ENCODE assay signal across 8 cellular contexts in the genomic region with DNA sequence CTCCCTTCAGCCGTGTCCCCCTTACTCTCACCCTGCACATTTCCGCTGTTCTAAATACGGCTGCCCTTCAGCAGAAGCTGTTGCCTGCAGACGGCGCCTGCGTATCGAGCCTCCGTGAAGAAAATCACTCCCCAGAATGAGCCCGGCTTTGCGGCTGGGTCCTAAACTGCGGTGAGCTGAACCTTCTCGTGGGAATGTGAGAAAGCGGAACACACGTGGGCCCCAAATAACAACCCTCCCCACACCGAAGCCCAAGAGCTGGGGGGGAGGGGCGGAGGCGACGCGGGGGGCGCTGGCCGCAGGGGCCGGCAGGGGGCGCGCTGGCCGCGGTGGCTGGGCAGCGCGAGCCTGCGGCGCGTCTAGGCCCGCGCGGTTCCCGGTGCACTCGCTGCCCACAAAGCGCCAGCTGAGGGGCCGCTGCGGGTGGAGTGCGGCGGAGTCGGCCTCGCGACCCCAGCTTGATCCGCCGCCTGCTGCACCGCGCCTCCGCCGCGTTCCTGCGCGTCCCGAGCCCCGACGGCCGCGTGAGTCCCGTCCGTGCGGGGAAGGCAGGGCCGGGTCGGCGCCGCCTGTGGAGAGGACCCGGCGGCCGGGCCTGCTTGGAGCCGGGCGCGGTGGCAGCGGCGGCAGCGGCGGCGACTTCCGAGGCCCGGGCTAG. TPM values are rescaled to one million over a fixed set of nuclear protein-coding genes. Genes with fewer than 3 reads are reported as not detected.
A peak's percentile ranks its signal among the peaks of the same experiment; 100 is the strongest.
DNase-seq lines count a peak whose midpoint lies in the region; ATAC-seq and TF ChIP-seq lines count a peak whose summit lies in the region.

A gene with protein sequence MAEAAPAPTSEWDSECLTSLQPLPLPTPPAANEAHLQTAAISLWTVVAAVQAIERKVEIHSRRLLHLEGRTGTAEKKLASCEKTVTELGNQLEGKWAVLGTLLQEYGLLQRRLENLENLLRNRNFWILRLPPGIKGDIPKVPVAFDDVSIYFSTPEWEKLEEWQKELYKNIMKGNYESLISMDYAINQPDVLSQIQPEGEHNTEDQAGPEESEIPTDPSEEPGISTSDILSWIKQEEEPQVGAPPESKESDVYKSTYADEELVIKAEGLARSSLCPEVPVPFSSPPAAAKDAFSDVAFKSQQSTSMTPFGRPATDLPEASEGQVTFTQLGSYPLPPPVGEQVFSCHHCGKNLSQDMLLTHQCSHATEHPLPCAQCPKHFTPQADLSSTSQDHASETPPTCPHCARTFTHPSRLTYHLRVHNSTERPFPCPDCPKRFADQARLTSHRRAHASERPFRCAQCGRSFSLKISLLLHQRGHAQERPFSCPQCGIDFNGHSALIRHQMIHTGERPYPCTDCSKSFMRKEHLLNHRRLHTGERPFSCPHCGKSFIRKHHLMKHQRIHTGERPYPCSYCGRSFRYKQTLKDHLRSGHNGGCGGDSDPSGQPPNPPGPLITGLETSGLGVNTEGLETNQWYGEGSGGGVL (plus strand): TSS at position 382 of the 658 bp plus-strand sequence. CDS start 290 bp downstream, outside the sequence.

- peak within 1 kb of the TSS; percentile 92 for H3K4me3 ChIP-seq in HUES48 (ENCODE audit: low read depth, low read length)

- ATAC-seq in GM21390 (IDR thresholded peaks at IDR 0.05; ENCODE audit: unreplicated experiment) (peak; percentile 71), esophagus mucosa (peak; percentile 81)
- ATAC-seq in activated T-cell treated with anti-CD3 and anti-CD28 coated beads, Interleukin-2, amount 50 U/mL, for 4 hours: peak; percentile 84 to 87
- peak; percentile 91 for ATAC-seq in stimulated activated memory B cell treated with anti-CD40 and anti-IgM and Interleukin-4, amounts not matched to agents 10 μg/mL and 1 μg/mL and 100 μg/mL, for 72 hours

- peaks cover 8% of the 10 kb centered on the region for H3K36me3 Mint-ChIP-seq in activated T-cell treated with anti-CD3 and anti-CD28 coated beads, Interleukin-2, amount 50 U/mL, for 4 hours (ENCODE audit: insufficient read depth)
- peaks cover 12% of the 10 kb centered on the region for H3K36me3 Mint-ChIP-seq in stimulated activated memory B cell treated with anti-CD40 and anti-IgM and Interleukin-4, amounts not matched to agents 10 μg/mL and 1 μg/mL and 100 μg/mL, for 72 hours

- peaks cover 23% of the 10 kb centered on the region for H3K36me3 ChIP-seq in HUES48 (ENCODE audit: control insufficient read depth, insufficient read depth, low read length)

- H3K27me3 ChIP-seq in HUES48 (ENCODE audit: control insufficient read depth, insufficient read depth, low read length): no peaks in the 10 kb centered on the region

- H3K4me3 Mint-ChIP-seq in activated T-cell treated with anti-CD3 and anti-CD28 coated beads, Interleukin-2, amount 50 U/mL, for 4 hours: peak within 1 kb of the TSS; percentile 89
- H3K4me3 Mint-ChIP-seq in stimulated activated memory B cell treated with anti-CD40 and anti-IgM and Interleukin-4, amounts not matched to agents 10 μg/mL and 1 μg/mL and 100 μg/mL, for 72 hours: peak within 1 kb of the TSS; percentile 86

- H3K9me3 ChIP-seq in HUES48 (ENCODE audit: control insufficient read depth, insufficient read depth, low read length): no peaks in the 10 kb centered on the region

- DNase-seq in DMS153 (lab: John Stamatoyannopoulos, UW): peak; percentile 51
- peak; percentile 80 for DNase-seq in activated T-cell treated with anti-CD3 and anti-CD28 coated beads, Interleukin-2, amount 50 U/mL, for 4 hours
- peak; percentile 89 for DNase-seq in myocyte (ENCODE audit: low read depth)

- H3K4me1 Mint-ChIP-seq in activated T-cell treated with anti-CD3 and anti-CD28 coated beads, Interleukin-2, amount 50 U/mL, for 4 hours (ENCODE audit: low read depth): peaks cover 29% of the 10 kb centered on the region
- peaks cover 31% of the 10 kb centered on the region for H3K4me1 Mint-ChIP-seq in stimulated activated memory B cell treated with anti-CD40 and anti-IgM and Interleukin-4, amounts not matched to agents 10 μg/mL and 1 μg/mL and 100 μg/mL, for 72 hours

- H3K27me3 Mint-ChIP-seq in activated T-cell treated with anti-CD3 and anti-CD28 coated beads, Interleukin-2, amount 50 U/mL, for 4 hours (ENCODE audit: low read depth): no peaks in the 10 kb centered on the region
- no peaks in the 10 kb centered on the region for H3K27me3 Mint-ChIP-seq in stimulated activated memory B cell treated with anti-CD40 and anti-IgM and Interleukin-4, amounts not matched to agents 10 μg/mL and 1 μg/mL and 100 μg/mL, for 72 hours

- H3K27ac ChIP-seq in HUES48 (ENCODE audit: low read depth, low read length): peak within 1 kb of the TSS; percentile 99

- peak within 1 kb of the TSS; percentile 94 for H3K9ac ChIP-seq in HUES48 (ENCODE audit: low read depth, low read length)

- H3K9me3 Mint-ChIP-seq in activated T-cell treated with anti-CD3 and anti-CD28 coated beads, Interleukin-2, amount 50 U/mL, for 4 hours: no peaks in the 10 kb centered on the region
- no peaks in the 10 kb centered on the region for H3K9me3 Mint-ChIP-seq in stimulated activated memory B cell treated with anti-CD40 and anti-IgM and Interleukin-4, amounts not matched to agents 10 μg/mL and 1 μg/mL and 100 μg/mL, for 72 hours

- H3K4me1 ChIP-seq in HUES48 (ENCODE audit: control insufficient read depth, insufficient read depth, low read length): peaks cover 51% of the 10 kb centered on the region

- peak within 1 kb of the TSS; percentile 83 for H3K27ac Mint-ChIP-seq in stimulated activated memory B cell treated with anti-CD40 and anti-IgM and Interleukin-4, amounts not matched to agents 10 μg/mL and 1 μg/mL and 100 μg/mL, for 72 hours

TF ChIP-seq in PFSK-1, 5 proteins besides CTCF, POLR2A, EP300 and RAD21:
- TF ChIP-seq, protein P1, sequence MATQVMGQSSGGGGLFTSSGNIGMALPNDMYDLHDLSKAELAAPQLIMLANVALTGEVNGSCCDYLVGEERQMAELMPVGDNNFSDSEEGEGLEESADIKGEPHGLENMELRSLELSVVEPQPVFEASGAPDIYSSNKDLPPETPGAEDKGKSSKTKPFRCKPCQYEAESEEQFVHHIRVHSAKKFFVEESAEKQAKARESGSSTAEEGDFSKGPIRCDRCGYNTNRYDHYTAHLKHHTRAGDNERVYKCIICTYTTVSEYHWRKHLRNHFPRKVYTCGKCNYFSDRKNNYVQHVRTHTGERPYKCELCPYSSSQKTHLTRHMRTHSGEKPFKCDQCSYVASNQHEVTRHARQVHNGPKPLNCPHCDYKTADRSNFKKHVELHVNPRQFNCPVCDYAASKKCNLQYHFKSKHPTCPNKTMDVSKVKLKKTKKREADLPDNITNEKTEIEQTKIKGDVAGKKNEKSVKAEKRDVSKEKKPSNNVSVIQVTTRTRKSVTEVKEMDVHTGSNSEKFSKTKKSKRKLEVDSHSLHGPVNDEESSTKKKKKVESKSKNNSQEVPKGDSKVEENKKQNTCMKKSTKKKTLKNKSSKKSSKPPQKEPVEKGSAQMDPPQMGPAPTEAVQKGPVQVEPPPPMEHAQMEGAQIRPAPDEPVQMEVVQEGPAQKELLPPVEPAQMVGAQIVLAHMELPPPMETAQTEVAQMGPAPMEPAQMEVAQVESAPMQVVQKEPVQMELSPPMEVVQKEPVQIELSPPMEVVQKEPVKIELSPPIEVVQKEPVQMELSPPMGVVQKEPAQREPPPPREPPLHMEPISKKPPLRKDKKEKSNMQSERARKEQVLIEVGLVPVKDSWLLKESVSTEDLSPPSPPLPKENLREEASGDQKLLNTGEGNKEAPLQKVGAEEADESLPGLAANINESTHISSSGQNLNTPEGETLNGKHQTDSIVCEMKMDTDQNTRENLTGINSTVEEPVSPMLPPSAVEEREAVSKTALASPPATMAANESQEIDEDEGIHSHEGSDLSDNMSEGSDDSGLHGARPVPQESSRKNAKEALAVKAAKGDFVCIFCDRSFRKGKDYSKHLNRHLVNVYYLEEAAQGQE (IDR thresholded peaks at IDR 0.05; ENCODE audit: insufficient read depth in 1 of 2, low read depth in 2 of 2, low read length in 2 of 2): no peak
- TF ChIP-seq FOXP2 (optimal IDR thresholded peaks at IDR 0.05; ENCODE audit: borderline replicate concordance, extremely low read depth, extremely low read length, insufficient read depth): peak; percentile 82
- TF ChIP-seq TAF1 (IDR thresholded peaks at IDR 0.05; ENCODE audit: borderline replicate concordance, insufficient read depth, low read length): peak; percentile 79
- no peak for TF ChIP-seq SIN3A (IDR thresholded peaks at IDR 0.05; ENCODE audit: borderline replicate concordance, insufficient read depth, low read length)
- TF ChIP-seq POLR2AphosphoS5 (IDR thresholded peaks at IDR 0.05; ENCODE audit: low read depth, low read length): no peak; the same call in 1 of the 2 replicates

RNA-seq across cellular contexts. Expression of the gene that starts here (rescaled TPM):
- 10.3 TPM for polyA plus RNA-seq in PFSK-1 (2012; ENCODE audit: insufficient read length, low read depth)
- total RNA-seq in activated T-cell treated with anti-CD3 and anti-CD28 coated beads, Interleukin-2, amount 50 U/mL, for 4 hours: 10 to 100 TPM; 15.8 to 17.1 (median 16.3) TPM
- total RNA-seq in esophagus mucosa: 9.3 TPM
- 17.3 and 21.1 TPM in 2 replicates for total RNA-seq in myocyte
- polyA plus RNA-seq in myocyte (2012): 6.4 TPM

Comparison
In these comparisons a context has a peak if more than half of its experiments do, and no peak if none do; other contexts are left out.
1. Peak in every context shown above with its lines: DNase-seq, ATAC-seq, H3K4me3 ChIP-seq and H3K27ac ChIP-seq.